ENCODE assay signal across 22 cellular contexts in the genomic region with DNA sequence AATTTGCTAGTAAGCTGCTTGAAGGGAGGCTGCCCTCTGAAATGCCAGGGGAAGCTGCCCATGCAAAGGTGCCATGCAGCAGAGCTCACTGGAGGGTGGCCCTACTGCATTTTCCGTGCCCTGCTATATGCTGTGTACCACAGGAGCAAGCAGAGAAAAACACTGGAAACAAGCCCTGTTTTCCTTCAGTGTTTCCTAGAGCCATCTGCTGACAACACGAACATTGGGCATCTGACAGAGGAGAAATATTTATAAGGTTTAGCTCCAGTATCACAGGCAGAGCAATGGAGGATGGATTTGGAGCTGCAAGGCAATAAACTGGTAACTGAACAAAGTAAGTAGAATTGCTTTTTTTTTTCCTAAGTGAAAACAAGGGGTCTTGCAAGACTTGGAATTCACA.
"Had no signal": no experiment of that assay in that cellular context is flagged by ENCODE, and none has a peak within 500 bp of the region (broad histone marks: within the 10 kb centered on the region; RNA-seq: fewer than 3 reads in every experiment).

No MANE protein-coding gene starts in this region.

- H3K27me3 Mint-ChIP-seq: activated naive CD8-positive, alpha-beta T cell treated with anti-CD3 and anti-CD28 coated beads, Interleukin-2, amount 50 U/mL, for 24 hours had no signal

- H3K4me1 ChIP-seq: foreskin keratinocyte, left lung, lower lobe of right lung, prostate gland, testis, transverse colon had no signal

- H3K9me3 ChIP-seq: lower lobe of right lung, ovary, prostate gland, testis, transverse colon had no signal

- H3K4me1 Mint-ChIP-seq: activated CD4-positive, alpha-beta memory T cell treated with anti-CD3 and anti-CD28 coated beads, Interleukin-2, amount 10 ng/mL, durations not matched to agents 7 days and 5 days; activated CD4-positive, alpha-beta T cell treated with anti-CD3 and anti-CD28 coated beads, Interleukin-2, amount 10 ng/mL, durations not matched to agents 7 days and 5 days; activated naive CD4-positive, alpha-beta T cell treated with anti-CD3 and anti-CD28 coated beads, Interleukin-2, amount 50 U/mL, for 24 hours; activated naive CD8-positive, alpha-beta T cell treated with anti-CD3 and anti-CD28 coated beads, Interleukin-2, amount 50 U/mL, for 24 hours; activated T-helper 17 cell treated with anti-CD3 and anti-CD28 coated beads, Interleukin-2, amount 50 U/mL, for 72 hours; WTC11 had no signal

- H3K4me3 Mint-ChIP-seq: activated CD4-positive, alpha-beta memory T cell treated with anti-CD3 and anti-CD28 coated beads, Interleukin-2, amount 10 ng/mL, durations not matched to agents 7 days and 5 days; activated CD4-positive, alpha-beta T cell treated with anti-CD3 and anti-CD28 coated beads, Interleukin-2, amount 10 ng/mL, durations not matched to agents 7 days and 5 days; activated naive CD4-positive, alpha-beta T cell treated with anti-CD3 and anti-CD28 coated beads, Interleukin-2, amount 50 U/mL, for 24 hours; activated naive CD8-positive, alpha-beta T cell treated with anti-CD3 and anti-CD28 coated beads, Interleukin-2, amount 50 U/mL, for 24 hours; activated T-cell treated with anti-CD3 and anti-CD28 coated beads, Interleukin-2, amount 50 U/mL, for 24 hours; activated T-helper 17 cell treated with anti-CD3 and anti-CD28 coated beads, Interleukin-2, amount 50 U/mL, for 72 hours; effector memory CD8-positive, alpha-beta T cell; WTC11 had no signal

- H3K27ac Mint-ChIP-seq: activated CD4-positive, alpha-beta memory T cell treated with anti-CD3 and anti-CD28 coated beads, Interleukin-2, amount 10 ng/mL, durations not matched to agents 7 days and 5 days; activated CD4-positive, alpha-beta T cell treated with anti-CD3 and anti-CD28 coated beads, Interleukin-2, amount 10 ng/mL, durations not matched to agents 7 days and 5 days; activated naive CD4-positive, alpha-beta T cell treated with anti-CD3 and anti-CD28 coated beads, Interleukin-2, amount 50 U/mL, for 24 hours; activated naive CD8-positive, alpha-beta T cell treated with anti-CD3 and anti-CD28 coated beads, Interleukin-2, amount 50 U/mL, for 24 hours; activated T-cell treated with anti-CD3 and anti-CD28 coated beads, Interleukin-2, amount 50 U/mL, for 24 hours; activated T-helper 17 cell treated with anti-CD3 and anti-CD28 coated beads, Interleukin-2, amount 50 U/mL, for 72 hours; effector memory CD8-positive, alpha-beta T cell; WTC11 had no signal

- H3K4me3 ChIP-seq: heart right ventricle, left lung, lower lobe of right lung, ovary, prostate gland, testis, transverse colon had no signal

- H3K36me3 ChIP-seq: heart right ventricle, left lung, lower lobe of right lung, ovary, prostate gland, transverse colon had no signal

- H3K27ac ChIP-seq: foreskin keratinocyte, heart right ventricle, left lung, lower lobe of right lung, ovary, prostate gland, testis, transverse colon had no signal

- H3K36me3 Mint-ChIP-seq: activated naive CD4-positive, alpha-beta T cell treated with anti-CD3 and anti-CD28 coated beads, Interleukin-2, amount 50 U/mL, for 24 hours; WTC11 had no signal

- ATAC-seq: activated naive CD8-positive, alpha-beta T cell treated with anti-CD3 and anti-CD28 coated beads, Interleukin-2, amount 50 U/mL, for 24 hours; activated T-helper 17 cell treated with anti-CD3 and anti-CD28 coated beads, Interleukin-2, amount 50 U/mL, for 72 hours; effector memory CD8-positive, alpha-beta T cell; foreskin keratinocyte; heart right ventricle; left lung; lower lobe of right lung; WTC11 had no signal

- DNase-seq: activated CD4-positive, alpha-beta memory T cell treated with anti-CD3 and anti-CD28 coated beads, Interleukin-2, amount 10 ng/mL, durations not matched to agents 7 days and 5 days; activated CD4-positive, alpha-beta T cell treated with anti-CD3 and anti-CD28 coated beads for 1 hour; activated CD4-positive, alpha-beta T cell treated with anti-CD3 and anti-CD28 coated beads, Interleukin-2, amount 10 ng/mL, durations not matched to agents 7 days and 5 days; activated CD8-positive, alpha-beta memory T cell treated with anti-CD3 and anti-CD28 coated beads, Interleukin-2, amount 50 U/mL, for 48 hours; activated naive CD8-positive, alpha-beta T cell treated with anti-CD3 and anti-CD28 coated beads, Interleukin-2, amount 50 U/mL, for 24 hours; activated T-cell treated with anti-CD3 and anti-CD28 coated beads, Interleukin-2, amount 50 U/mL, for 24 hours; effector memory CD8-positive, alpha-beta T cell; foreskin keratinocyte; heart right ventricle; left lung; lower lobe of right lung; mesendoderm; ovary; retina; stimulated activated naive CD4-positive, alpha-beta T cell; T-helper 2 cell; testis; transverse colon had no signal

- H3K27me3 ChIP-seq: foreskin keratinocyte, heart right ventricle, left lung, ovary, testis, transverse colon had no signal

- H3K9me3 Mint-ChIP-seq: activated CD4-positive, alpha-beta T cell treated with anti-CD3 and anti-CD28 coated beads, Interleukin-2, amount 10 ng/mL, durations not matched to agents 7 days and 5 days; activated naive CD4-positive, alpha-beta T cell treated with anti-CD3 and anti-CD28 coated beads, Interleukin-2, amount 50 U/mL, for 24 hours; activated T-cell treated with anti-CD3 and anti-CD28 coated beads, Interleukin-2, amount 50 U/mL, for 24 hours had no signal
